In genomic region chr17:1110524-1110843, GRCh38 we compare ENCODE assay signal across 9 cellular contexts.
DNase-seq lines count a peak whose midpoint lies in the region; TF ChIP-seq lines count a peak whose summit lies in the region.
"Had no signal": no experiment of that assay in that cellular context is flagged by ENCODE, and none has a peak within 500 bp of the region (broad histone marks: within the 10 kb centered on the region; RNA-seq: fewer than 3 reads in every experiment).

No MANE protein-coding gene starts in this region.

- peaks cover 43 to 93% (median 71%) of the 10 kb centered on the region in 10 experiments for H3K4me1 ChIP-seq in BLaER1 treated with 17β-estradiol and CSF1 and Interleukin-3, amounts not matched to agents 10 nM and 100 nM
- H3K4me1 ChIP-seq in MM.1S (ENCODE audit: low read length), result peaks cover 24% of the 10 kb centered on the region

- TF ChIP-seq RAD21 in neural cell (conservative IDR thresholded peaks at IDR 0.05), result no peak

- H3K9me2 ChIP-seq in MM.1S (replicated peaks; ENCODE audit: insufficient read depth, low read length) (no peaks in the 10 kb centered on the region), neural cell (ENCODE audit: insufficient read depth, low read length) (no peaks in the 10 kb centered on the region)

- peak overlapping the region in 7 of 11 experiments; percentile 66 to 88 (median 83); a peak in 9 of 22 replicates for H3K9ac ChIP-seq in BLaER1 treated with 17β-estradiol and CSF1 and Interleukin-3, amounts not matched to agents 10 nM and 100 nM
- H3K9ac ChIP-seq in MM.1S (ENCODE audit: low read length), result peak overlapping the region; percentile 91; the same call in 1 of the 2 replicates
- H3K9ac ChIP-seq in neural cell (ENCODE audit: low read length), result peak overlapping the region; percentile 90

- H3F3A ChIP-seq in MM.1S (ENCODE audit: insufficient read depth, low read length) (peaks cover 9% of the 10 kb centered on the region), neural cell (ENCODE audit: insufficient read depth, low read length, poor library complexity, severe bottlenecking) (no peaks in the 10 kb centered on the region)

- H4K20me1 ChIP-seq in BLaER1 treated with 17β-estradiol and CSF1 and Interleukin-3, amounts not matched to agents 10 nM and 100 nM, result peaks cover 55 to 98% (median 69%) of the 10 kb centered on the region in 11 experiments
- no peaks in the 10 kb centered on the region for H4K20me1 ChIP-seq in MM.1S (ENCODE audit: insufficient read depth, low read length)
- no peaks in the 10 kb centered on the region for H4K20me1 ChIP-seq in neural cell (ENCODE audit: insufficient read depth)

- H3K4me2 ChIP-seq in BLaER1 treated with 17β-estradiol and CSF1 and Interleukin-3, amounts not matched to agents 10 nM and 100 nM, result peak overlapping the region; percentile 90 to 99 (median 98)
- peak overlapping the region; percentile 91; the same call in 1 of the 2 replicates for H3K4me2 ChIP-seq in MM.1S (ENCODE audit: low read depth, low read length)
- H3K4me2 ChIP-seq in neural cell (ENCODE audit: low read length), result no peak overlapping the region

- TF ChIP-seq CTCF in MM.1S (IDR thresholded peaks at IDR 0.05; ENCODE audit: low read length), result no peak
- no peak for TF ChIP-seq CTCF in neural cell (IDR thresholded peaks at IDR 0.05; ENCODE audit: poor library complexity, severe bottlenecking)

- H2AFZ ChIP-seq in MM.1S (ENCODE audit: low read length) (no peak overlapping the region), neural cell (ENCODE audit: low read depth, low read length) (no peak overlapping the region)

- H3K27me3 ChIP-seq in BLaER1 treated with 17β-estradiol and CSF1 and Interleukin-3, amounts not matched to agents 10 nM and 100 nM, result peaks cover 0 to 22% (median 10%) of the 10 kb centered on the region in 11 experiments; a peak in 11 of 22 replicates
- H3K27me3 ChIP-seq in MM.1S (replicated peaks; ENCODE audit: insufficient read depth, low read length) (no peaks in the 10 kb centered on the region), neural cell (ENCODE audit: insufficient read depth, low read depth, low read length) (no peaks in the 10 kb centered on the region)

- peak overlapping the region in 4 of 10 experiments; percentile 15 to 77 (median 75); a peak in 6 of 20 replicates for H3K4me3 ChIP-seq in BLaER1 treated with 17β-estradiol and CSF1 and Interleukin-3, amounts not matched to agents 10 nM and 100 nM
- H3K4me3 ChIP-seq in MM.1S (ENCODE audit: low read length) (no peak overlapping the region), neural cell (ENCODE audit: low read length) (no peak overlapping the region)

- peaks cover 0 to 5% (median 0%) of the 10 kb centered on the region in 11 experiments; a peak in 3 of 22 replicates for H3K9me3 ChIP-seq in BLaER1 treated with 17β-estradiol and CSF1 and Interleukin-3, amounts not matched to agents 10 nM and 100 nM (replicated peaks in 1 of 11)
- H3K9me3 ChIP-seq in MM.1S (replicated peaks; ENCODE audit: insufficient read depth, low read length) (no peaks in the 10 kb centered on the region), neural cell (ENCODE audit: low read length) (no peaks in the 10 kb centered on the region)

- TF ChIP-seq EP300 in neural cell (conservative IDR thresholded peaks at IDR 0.05; ENCODE audit: poor library complexity, severe bottlenecking), result no peak

- H3K36me3 ChIP-seq in BLaER1 treated with 17β-estradiol and CSF1 and Interleukin-3, amounts not matched to agents 10 nM and 100 nM, result peaks cover 0 to 16% (median 0%) of the 10 kb centered on the region in 11 experiments; a peak in 9 of 22 replicates
- H3K36me3 ChIP-seq in MM.1S (replicated peaks; ENCODE audit: insufficient read depth, low read length) (no peaks in the 10 kb centered on the region), neural cell (ENCODE audit: insufficient read depth, low read length) (no peaks in the 10 kb centered on the region)

- peaks cover 39% of the 10 kb centered on the region for H3K79me2 ChIP-seq in MM.1S (ENCODE audit: low read length)
- peaks cover 10% of the 10 kb centered on the region for H3K79me2 ChIP-seq in neural cell (replicated peaks; ENCODE audit: insufficient read depth, low read length)

- H3K27ac ChIP-seq in BLaER1 treated with 17β-estradiol and CSF1 and Interleukin-3, amounts not matched to agents 10 nM and 100 nM, result peak overlapping the region in 6 of 11 experiments; percentile 44 to 83 (median 70); a peak in 10 of 22 replicates
- H3K27ac ChIP-seq in MM.1S (ENCODE audit: low read length) (no peak overlapping the region), cingulate gyrus (ENCODE audit: low read depth, low read length) (peak overlapping the region; percentile 83), neural cell (ENCODE audit: low read length) (peak overlapping the region; percentile 84)
- H3K27ac ChIP-seq: epithelial cell of prostate had no signal

- DNase-seq in MM.1S (no peak), HK-2 (ENCODE audit: unreplicated experiment) (no peak), islet precursor cell (no peak), NCI-H2081 treated with DMSO at 0.1 percent for 48 hours (lab: John Stamatoyannopoulos, UW) (no peak)
- no peak for DNase-seq in activated CD4-positive, CD25-positive, alpha-beta regulatory T cell treated with anti-CD3 and anti-CD28 coated beads, Interleukin-2, amount 50 U/mL, for 72 hours

TF ChIP-seq in neural cell, 6 proteins besides CTCF, POLR2A, EP300 and RAD21:
- TF ChIP-seq MXI1 (conservative IDR thresholded peaks at IDR 0.05; ENCODE audit: poor library complexity, severe bottlenecking) (no peak), REST (IDR thresholded peaks at IDR 0.05; ENCODE audit: borderline replicate concordance) (no peak), EZH2 (IDR thresholded peaks at IDR 0.05; ENCODE audit: borderline replicate concordance, insufficient read depth, low read length, poor library complexity, severe bottlenecking) (no peak), POLR2AphosphoS5 (IDR thresholded peaks at IDR 0.05) (no peak), SMC3 (conservative IDR thresholded peaks at IDR 0.05; ENCODE audit: poor library complexity) (no peak), TAF1 (IDR thresholded peaks at IDR 0.05; ENCODE audit: low read depth) (no peak)
